8 cellular contexts compared by ENCODE assay signal in genomic region chr4:74659576-74660411, GRCh38.
DNase-seq lines count a peak whose midpoint lies in the region; ATAC-seq and TF ChIP-seq lines count a peak whose summit lies in the region.

No MANE protein-coding gene starts in this region.

- peaks cover 6% of the 10 kb centered on the region for H3K4me1 ChIP-seq in mesodermal cell (ENCODE audit: control insufficient read depth, insufficient read depth, low read length, poor library complexity, severe bottlenecking)
- H3K4me1 ChIP-seq in CD8-positive, alpha-beta T cell (ENCODE audit: insufficient read depth, low read length), result no peaks in the 10 kb centered on the region

- peaks cover 19% of the 10 kb centered on the region for H3K4me1 Mint-ChIP-seq in CD14-positive monocyte
- H3K4me1 Mint-ChIP-seq in immature natural killer cell, result no peaks in the 10 kb centered on the region
- no peaks in the 10 kb centered on the region for H3K4me1 Mint-ChIP-seq in CD8-positive, alpha-beta T cell (ENCODE audit: low read depth)

- WGBS in mesodermal cell (ENCODE audit: insufficient coverage in 2 of 2), 2 experiments, result 92 to 100% methylated on average over 1 of the region's 3 CpGs

- TF ChIP-seq POLR2A in NB4 (IDR thresholded peaks at IDR 0.05; ENCODE audit: extremely low read depth, insufficient read length), result no peak

- H3K27ac Mint-ChIP-seq in CD14-positive monocyte, result peak overlapping the region; percentile 33 to 88 (median 78)
- H3K27ac Mint-ChIP-seq in immature natural killer cell, result no peak overlapping the region
- H3K27ac Mint-ChIP-seq in CD8-positive, alpha-beta T cell, result no peak overlapping the region

- H3K27ac ChIP-seq in mesodermal cell (ENCODE audit: low read depth, low read length, severe bottlenecking), result peak overlapping the region; percentile 73
- H3K27ac ChIP-seq in CD8-positive, alpha-beta T cell (ENCODE audit: low read depth, low read length), result no peak overlapping the region

- H3K27me3 Mint-ChIP-seq in CD14-positive monocyte (ENCODE audit: low read depth in 3 of 3), result peaks cover 0 to 3% (median 0%) of the 10 kb centered on the region in 3 donors
- peaks cover 0 to 2% (median 0%) of the 10 kb centered on the region in 3 donors for H3K27me3 Mint-ChIP-seq in immature natural killer cell (ENCODE audit: low read depth in 3 of 3)
- H3K27me3 Mint-ChIP-seq in CD8-positive, alpha-beta T cell (ENCODE audit: low read depth), result peaks cover 5% of the 10 kb centered on the region

- H3K27me3 ChIP-seq in CD8-positive, alpha-beta T cell (ENCODE audit: insufficient read depth, low read length), result no peaks in the 10 kb centered on the region

- TF ChIP-seq CTCF in CD14-positive monocyte (IDR thresholded peaks at IDR 0.05) (no peak), NB4 (IDR thresholded peaks at IDR 0.05; ENCODE audit: low read depth, low read length) (no peak), cardiac fibroblast (IDR thresholded peaks at IDR 0.05; ENCODE audit: low read depth, low read length) (no peak)
- no peak for TF ChIP-seq CTCF in CD8-positive, alpha-beta T cell (IDR thresholded peaks at IDR 0.05)

- no peaks in the 10 kb centered on the region for H3K9me3 ChIP-seq in mesodermal cell (ENCODE audit: control insufficient read depth, low read length)
- H3K9me3 ChIP-seq in CD8-positive, alpha-beta T cell (ENCODE audit: low read length), result no peaks in the 10 kb centered on the region

- no peak for ATAC-seq in CD8-positive, alpha-beta T cell

- DNase-seq in CD14-positive monocyte (ENCODE audit: low spot score), result peak; percentile 72
- DNase-seq in NB4 (ENCODE audit: low read depth), result peak; percentile 20
- DNase-seq in cardiac fibroblast (ENCODE audit: low read depth in 2 of 2), result peak; percentile 99 to 100
- DNase-seq in immature natural killer cell, result no peak
- DNase-seq in NCI-H2227 (lab: John Stamatoyannopoulos, UW; ENCODE audit: unreplicated experiment), result no peak
- DNase-seq in CD8-positive, alpha-beta T cell, result no peak
- no peak for DNase-seq in activated naive CD4-positive, alpha-beta T cell (lab: John Stamatoyannopoulos, UW)

- no peak overlapping the region for H3K4me3 Mint-ChIP-seq in CD14-positive monocyte
- H3K4me3 Mint-ChIP-seq in immature natural killer cell, result no peak overlapping the region
- H3K4me3 Mint-ChIP-seq in CD8-positive, alpha-beta T cell, result no peak overlapping the region

- H3K4me3 ChIP-seq in NB4 (ENCODE audit: low read depth, low read length) (no peak overlapping the region), cardiac fibroblast (replicated peaks in 1 of 2; ENCODE audit: low read depth in 2 of 2, low read length in 2 of 2) (no peak overlapping the region), mesodermal cell (ENCODE audit: extremely low read depth, insufficient read depth, low read length, poor library complexity, severe bottlenecking) (no peak overlapping the region)
- no peak overlapping the region for H3K4me3 ChIP-seq in CD8-positive, alpha-beta T cell (ENCODE audit: low read depth, low read length)

- CTCF ChIA-PET in CD8-positive, alpha-beta T cell (lab: Charles Lee), result no interaction called here

- no peaks in the 10 kb centered on the region for H3K36me3 ChIP-seq in mesodermal cell (ENCODE audit: control insufficient read depth, insufficient read depth, low read length)
- H3K36me3 ChIP-seq in CD8-positive, alpha-beta T cell (ENCODE audit: insufficient read depth, low read length), result no peaks in the 10 kb centered on the region

- no peaks in the 10 kb centered on the region for H3K9me3 Mint-ChIP-seq in CD14-positive monocyte
- H3K9me3 Mint-ChIP-seq in immature natural killer cell, result peaks cover 0 to 3% (median 0%) of the 10 kb centered on the region in 6 donors
- no peaks in the 10 kb centered on the region for H3K9me3 Mint-ChIP-seq in CD8-positive, alpha-beta T cell

- H3K36me3 Mint-ChIP-seq in CD14-positive monocyte, result no peaks in the 10 kb centered on the region
- H3K36me3 Mint-ChIP-seq in immature natural killer cell, result no peaks in the 10 kb centered on the region
- no peaks in the 10 kb centered on the region for H3K36me3 Mint-ChIP-seq in CD8-positive, alpha-beta T cell

- POLR2A ChIA-PET in CD8-positive, alpha-beta T cell (lab: Charles Lee), result no interaction called here

- intact Hi-C loops in CD14-positive monocyte (cut with micrococcal nuclease), result loop anchor here (5.0 to 10.0 kb wide), 3 partner anchors 32 to 927 kb away; no protein-coding TSS in a partner anchor
- intact Hi-C loops in CD8-positive, alpha-beta T cell (cut with DNase I, micrococcal nuclease), result no loop called here

Comparison
In these comparisons a context has a peak if more than half of its experiments do, and no peak if none do; other contexts are left out.
1. DNase-seq: peak in CD14-positive monocyte (single experiment), NB4 (single experiment) and cardiac fibroblast (2 of 2); none in immature natural killer cell (0 of 3), NCI-H2227 (single experiment), CD8-positive, alpha-beta T cell (0 of 7) and activated naive CD4-positive, alpha-beta T cell (0 of 4).
2. H3K27ac Mint-ChIP-seq: peak in CD14-positive monocyte (7 of 7); none in immature natural killer cell (0 of 6) and CD8-positive, alpha-beta T cell (single experiment).
3. intact Hi-C loops: an anchor here in CD14-positive monocyte (5.0 to 10.0 kb wide); none called in CD8-positive, alpha-beta T cell.